14 cellular contexts compared by ENCODE assay signal in genomic region chrY:14829366-14829885, GRCh38.
"Had no signal": no experiment of that assay in that cellular context is flagged by ENCODE, and none has a peak within 500 bp of the region (broad histone marks: within the 10 kb centered on the region; RNA-seq: fewer than 3 reads in every experiment).

No MANE protein-coding gene starts in this region.

- DNase-seq: activated CD4-positive, alpha-beta T cell treated with anti-CD3 and anti-CD28 coated beads, Interleukin-2, amount 50 U/mL, for 4 hours; activated naive CD4-positive, alpha-beta T cell; activated naive CD8-positive, alpha-beta T cell treated with anti-CD3 and anti-CD28 coated beads, Interleukin-2, amount 10 ng/mL, durations not matched to agents 7 days and 5 days; activated T-cell treated with anti-CD3 and anti-CD28 coated beads for 4 hours; cerebellar nuclear complex; effector memory CD8-positive, alpha-beta T cell; erythroblast; immature natural killer cell; sigmoid colon; stimulated activated CD4-positive, alpha-beta T cell treated with anti-CD3 and anti-CD28 coated beads, Interleukin-12 subunit alpha, Interleukin-12 subunit beta, amount 100 ng/mL, for 4 hours; uterus had no signal

- ATAC-seq: activated CD4-positive, CD25-positive, alpha-beta regulatory T cell treated with anti-CD3 and anti-CD28 coated beads, Interleukin-2, amount 50 U/mL, for 24 hours; effector memory CD8-positive, alpha-beta T cell; stimulated activated memory B cell treated with anti-CD40 and anti-IgM and Interleukin-4, amounts not matched to agents 10 μg/mL and 1 μg/mL and 100 μg/mL, for 72 hours had no signal

- H3K27ac ChIP-seq: sigmoid colon, tibial nerve, uterus had no signal

- H3K4me1 ChIP-seq: sigmoid colon, tibial nerve, uterus had no signal

- H3K27me3 ChIP-seq: sigmoid colon, tibial nerve, uterus had no signal

- H3K36me3 ChIP-seq: sigmoid colon, tibial nerve, uterus had no signal

- H3K4me3 ChIP-seq: sigmoid colon, tibial nerve, uterus had no signal

- H3K9me3 ChIP-seq: sigmoid colon, tibial nerve, uterus had no signal
